8 cellular contexts compared by ENCODE assay signal in the genomic region with DNA sequence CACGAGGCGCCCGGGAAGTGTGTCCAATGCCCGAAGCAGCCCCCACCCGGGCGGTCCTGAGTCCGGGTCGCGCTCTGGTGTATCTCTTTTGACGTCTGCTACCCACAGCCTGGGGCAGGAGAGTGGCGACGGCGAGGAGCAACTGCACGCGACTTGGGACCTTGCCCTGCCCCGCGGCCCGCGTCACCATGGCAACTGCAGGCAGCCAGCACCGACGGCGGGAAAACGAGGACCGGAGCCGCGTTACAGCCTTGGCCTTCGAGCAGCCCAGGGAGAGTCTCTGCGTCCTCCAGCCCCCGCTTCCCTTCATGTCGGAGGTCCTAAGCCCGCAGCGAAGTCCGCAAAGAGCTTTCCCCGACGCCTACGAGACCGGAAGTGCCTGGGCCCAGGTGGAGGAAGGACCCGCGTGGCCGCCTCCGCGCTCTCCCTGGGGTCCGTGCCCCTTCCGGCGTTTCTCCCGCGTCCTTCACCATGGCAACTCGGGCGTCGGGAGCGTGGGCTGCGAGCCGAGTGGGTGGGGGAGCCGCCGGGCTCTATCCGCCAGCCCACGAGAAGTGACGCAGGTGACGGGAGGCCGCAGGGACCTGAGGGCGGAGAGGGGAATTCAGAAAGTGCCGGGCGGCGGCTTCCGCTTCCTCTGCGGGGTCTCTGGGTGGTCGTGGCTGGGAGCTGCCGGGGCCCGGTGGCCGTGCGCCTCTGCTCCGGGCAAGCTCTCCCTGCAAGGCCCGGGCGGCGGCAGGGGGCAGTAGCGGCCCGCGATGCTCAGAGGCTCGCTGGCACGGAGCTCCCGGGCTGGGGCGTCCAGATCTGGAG.
DNase-seq lines count a peak whose midpoint lies in the region; ATAC-seq lines count a peak whose summit lies in the region.

No MANE protein-coding gene starts in this region.

- no peak overlapping the region for H4K5ac ChIP-seq in mesendoderm (ENCODE audit: low read length)

- H3K4me3 ChIP-seq in mesendoderm (ENCODE audit: low read length): peak overlapping the region; percentile 44

- H3K27me3 Mint-ChIP-seq in effector memory CD8-positive, alpha-beta T cell: peaks cover 44 to 58% of the 10 kb centered on the region in 2 donors

- peak; percentile 16 for DNase-seq in NCI-H226
- peak; percentile 17 to 33 for DNase-seq in activated CD8-positive, alpha-beta memory T cell treated with anti-CD3 and anti-CD28 coated beads for 1 hour (ENCODE audit: extremely low read depth in 1 of 2, low read depth in 1 of 2)
- DNase-seq in effector memory CD8-positive, alpha-beta T cell: peak; percentile 20 to 36 (median 31)
- DNase-seq in mesendoderm: peak; percentile 88
- DNase-seq in stimulated activated CD8-positive, alpha-beta memory T cell treated with anti-CD3 and anti-CD28 coated beads, Interleukin-12 subunit alpha, Interleukin-12 subunit beta, amount 100 ng/mL, for 24 hours (ENCODE audit: extremely low read depth): peak; percentile 39
- no peak for DNase-seq in OCI-M2 (lab: John Stamatoyannopoulos, UW; ENCODE audit: unreplicated experiment)

- H3K27me3 ChIP-seq in mesendoderm (ENCODE audit: insufficient read depth, low read length, poor library complexity): no peaks in the 10 kb centered on the region

- H2BK120ac ChIP-seq in mesendoderm (ENCODE audit: low read depth, low read length): no peak overlapping the region

- no peak overlapping the region for H2AK5ac ChIP-seq in mesendoderm (ENCODE audit: low read length)

- H3K36me3 ChIP-seq in ES-I3 (ENCODE audit: insufficient read depth, low read length) (no peaks in the 10 kb centered on the region), mesendoderm (ENCODE audit: control insufficient read depth, insufficient read depth, low read length) (no peaks in the 10 kb centered on the region)

- H3K23ac ChIP-seq in mesendoderm (ENCODE audit: low read length): peak overlapping the region; percentile 45

- no peaks in the 10 kb centered on the region for H3K79me2 ChIP-seq in mesendoderm (ENCODE audit: control insufficient read depth, insufficient read depth, low read length)

- no peaks in the 10 kb centered on the region for H3K9me3 ChIP-seq in ES-I3 (ENCODE audit: control insufficient read depth, insufficient read depth, low read length)

- no peak overlapping the region for H3K27ac ChIP-seq in mesendoderm (ENCODE audit: low read depth, low read length)

- H3K36me3 Mint-ChIP-seq in effector memory CD8-positive, alpha-beta T cell (ENCODE audit: insufficient read depth): no peaks in the 10 kb centered on the region

- H3K4me1 ChIP-seq in ES-I3 (ENCODE audit: insufficient read depth, low read length) (no peaks in the 10 kb centered on the region), mesendoderm (ENCODE audit: control insufficient read depth, low read depth, low read length) (no peaks in the 10 kb centered on the region)

- H3K56ac ChIP-seq in mesendoderm (ENCODE audit: low read length): peak overlapping the region; percentile 81

- H3K9me3 Mint-ChIP-seq in effector memory CD8-positive, alpha-beta T cell: no peaks in the 10 kb centered on the region

- no peak overlapping the region for H4K8ac ChIP-seq in mesendoderm (ENCODE audit: low read depth, low read length)

- no peak overlapping the region for H2BK5ac ChIP-seq in mesendoderm (ENCODE audit: low read length)

- H3K4ac ChIP-seq in mesendoderm (ENCODE audit: low read depth, low read length): no peak overlapping the region

- H3K18ac ChIP-seq in mesendoderm (ENCODE audit: low read length): no peak overlapping the region

- H3K4me2 ChIP-seq in mesendoderm (ENCODE audit: low read length): peak overlapping the region; percentile 66

- no peaks in the 10 kb centered on the region for H3K79me1 ChIP-seq in mesendoderm (ENCODE audit: low read length)

- H2BK15ac ChIP-seq in mesendoderm (replicated peaks; ENCODE audit: low read depth): no peak overlapping the region

- peak overlapping the region; percentile 74 to 79 for H3K4me3 Mint-ChIP-seq in effector memory CD8-positive, alpha-beta T cell

- peaks cover 0 to 7% of the 10 kb centered on the region in 2 donors for H3K4me1 Mint-ChIP-seq in effector memory CD8-positive, alpha-beta T cell (ENCODE audit: low read depth in 2 of 2)

- no peak overlapping the region for H3K27ac Mint-ChIP-seq in effector memory CD8-positive, alpha-beta T cell

- ATAC-seq in HG02642 (IDR thresholded peaks at IDR 0.05; ENCODE audit: poor library complexity, unreplicated experiment): peak; percentile 77
- peak; percentile 74 for ATAC-seq in effector memory CD8-positive, alpha-beta T cell (replicated peaks)

- peak overlapping the region; percentile 65 for H3K9ac ChIP-seq in ES-I3 (ENCODE audit: low read depth, low read length)
- peak overlapping the region; percentile 70 for H3K9ac ChIP-seq in mesendoderm (ENCODE audit: low read length)

- no CpG with 5 or more reads among the region's 82 CpGs for WGBS in mesendoderm (ENCODE audit: extremely low coverage, insufficient coverage, low lambda C conversion rate)
